ENCODE assay signal across 28 cellular contexts in the genomic region with DNA sequence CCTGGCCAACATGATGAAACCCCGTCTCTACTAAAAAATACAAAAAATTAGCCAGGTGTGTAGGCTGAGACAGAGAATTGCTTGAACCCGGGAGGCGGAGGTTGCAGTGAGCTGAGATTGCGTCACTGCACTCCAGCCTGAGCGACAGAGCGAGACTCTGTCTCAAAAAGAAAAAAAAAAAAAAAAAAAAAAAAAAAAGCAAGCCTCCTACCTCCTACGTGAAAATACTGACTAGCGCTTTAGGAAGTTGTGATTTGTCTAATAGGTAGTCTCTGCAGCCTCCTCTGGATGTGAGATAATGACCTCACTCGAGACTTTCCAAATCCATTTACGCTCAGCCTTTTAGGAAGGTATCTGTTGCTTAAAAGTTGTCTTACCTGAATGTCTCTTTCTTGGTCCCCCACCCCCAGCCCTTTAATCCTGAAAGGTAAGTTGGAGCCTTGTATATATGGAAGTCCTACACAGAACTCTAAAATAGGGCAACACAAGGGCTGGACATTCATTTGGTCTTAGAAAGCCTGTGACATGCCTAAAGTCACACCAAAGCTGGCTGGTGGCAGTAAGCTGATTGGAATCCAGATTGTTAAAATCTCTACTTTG. TPM values are rescaled to one million over a fixed set of nuclear protein-coding genes. Genes with fewer than 3 reads are reported as not detected.
DNase-seq lines count a peak whose midpoint lies in the region; ATAC-seq, FAIRE-seq and TF ChIP-seq lines count a peak whose summit lies in the region.
"Had no signal": no experiment of that assay in that cellular context is flagged by ENCODE, and none has a peak within 500 bp of the region (broad histone marks: within the 10 kb centered on the region; RNA-seq: fewer than 3 reads in every experiment).

No MANE protein-coding gene starts in this region.

- CTCF ChIA-PET in WTC11 (lab: Charles Lee): interaction anchor here (1.3 to 1.6 kb wide), 3 partner anchors 34 to 137 kb away, joined by 4 to 6 read pairs (median 4); no protein-coding TSS in a partner anchor

- H3K4me3 Mint-ChIP-seq in activated T-cell treated with anti-CD3 and anti-CD28 coated beads, Interleukin-2, amount 50 U/mL, for 24 hours: peak overlapping the region; percentile 68
- H3K4me3 Mint-ChIP-seq in stimulated activated memory B cell treated with anti-CD40 and anti-IgM and Interleukin-4, amounts not matched to agents 10 μg/mL and 1 μg/mL and 100 μg/mL, for 72 hours: no peak overlapping the region
- no peak overlapping the region for H3K4me3 Mint-ChIP-seq in WTC11
- H3K4me3 Mint-ChIP-seq: dendritic cell treated with granulocyte-macrophage colony-stimulating factor and Interleukin-4, amounts not matched to agents 40 ng/mL and 50 ng/mL, for 4 days had no signal

- no peaks in the 10 kb centered on the region for H3K9me3 Mint-ChIP-seq in activated T-cell treated with anti-CD3 and anti-CD28 coated beads, Interleukin-2, amount 50 U/mL, for 24 hours
- no peaks in the 10 kb centered on the region for H3K9me3 Mint-ChIP-seq in stimulated activated memory B cell treated with anti-CD40 and anti-IgM and Interleukin-4, amounts not matched to agents 10 μg/mL and 1 μg/mL and 100 μg/mL, for 72 hours
- H3K9me3 Mint-ChIP-seq in WTC11: no peaks in the 10 kb centered on the region
- H3K9me3 Mint-ChIP-seq: activated T-cell treated with anti-CD3 and anti-CD28 coated beads, Interleukin-2, amount 50 U/mL, for 72 hours; dendritic cell treated with granulocyte-macrophage colony-stimulating factor and Interleukin-4, amounts not matched to agents 40 ng/mL and 50 ng/mL, for 4 days had no signal

- peak; percentile 28 for ATAC-seq in stimulated activated memory B cell treated with anti-CD40 and anti-IgM and Interleukin-4, amounts not matched to agents 10 μg/mL and 1 μg/mL and 100 μg/mL, for 72 hours
- no peak for ATAC-seq in WTC11
- ATAC-seq: mucosa of descending colon, upper lobe of right lung had no signal

- DNase-seq in activated T-cell treated with anti-CD3 and anti-CD28 coated beads, Interleukin-2, amount 50 U/mL, for 24 hours: no peak
- no peak for DNase-seq in activated T-cell treated with anti-CD3 and anti-CD28 coated beads, Interleukin-2, amount 50 U/mL, for 1 hour
- DNase-seq in GM18507 (ENCODE audit: extremely low spot score, insufficient read length, low read depth): no peak
- DNase-seq in bronchial epithelial cell (ENCODE audit: low read depth): peak; percentile 21
- no peak for DNase-seq in activated gamma-delta T cell treated with Interleukin-2 at 50 U/mL for 16 hours
- DNase-seq in WTC11 (ENCODE audit: low spot score): no peak
- no peak for DNase-seq in SW 1271 (lab: John Stamatoyannopoulos, UW)
- DNase-seq: activated CD8-positive, alpha-beta memory T cell treated with anti-CD3 and anti-CD28 coated beads for 24 hours; activated T-cell treated with anti-CD3 and anti-CD28 coated beads, Interleukin-2, amount 50 U/mL, for 72 hours; aorta; BE2C; Caco-2; central memory CD4-positive, alpha-beta T cell; DND-41; islet precursor cell; mucosa of descending colon; NCI-H1092 treated with DMSO at 0.1 percent for 48 hours; NCI-H2029; NCI-H510A; psoas muscle; SHP77; upper lobe of right lung had no signal

- TF ChIP-seq CTCF in bronchial epithelial cell (IDR thresholded peaks at IDR 0.05; ENCODE audit: insufficient read depth, low read length, severe bottlenecking) (no peak), WTC11 (IDR thresholded peaks at IDR 0.05) (no peak)

- no peaks in the 10 kb centered on the region for H3K36me3 ChIP-seq in bronchial epithelial cell (ENCODE audit: control insufficient read depth, insufficient read depth, low read length)
- H3K36me3 ChIP-seq: BE2C, HAP-1, upper lobe of right lung had no signal

- POLR2A ChIA-PET in WTC11 (lab: Charles Lee): interaction anchor here (0.7 kb wide), 1 partner anchor 102 kb away, joined by 3 read pairs; no protein-coding TSS in a partner anchor

- H3K4me1 Mint-ChIP-seq in activated T-cell treated with anti-CD3 and anti-CD28 coated beads, Interleukin-2, amount 50 U/mL, for 24 hours (ENCODE audit: low read depth): peaks cover 13% of the 10 kb centered on the region
- peaks cover 24% of the 10 kb centered on the region for H3K4me1 Mint-ChIP-seq in stimulated activated memory B cell treated with anti-CD40 and anti-IgM and Interleukin-4, amounts not matched to agents 10 μg/mL and 1 μg/mL and 100 μg/mL, for 72 hours
- H3K4me1 Mint-ChIP-seq in WTC11: peaks cover 18% of the 10 kb centered on the region

- no peak overlapping the region for H3K4me3 ChIP-seq in bronchial epithelial cell (ENCODE audit: low read depth, low read length)
- H3K4me3 ChIP-seq: HAP-1, mucosa of descending colon, psoas muscle, upper lobe of right lung had no signal

- no peak overlapping the region for H3K27ac Mint-ChIP-seq in activated T-cell treated with anti-CD3 and anti-CD28 coated beads, Interleukin-2, amount 50 U/mL, for 24 hours
- H3K27ac Mint-ChIP-seq in stimulated activated memory B cell treated with anti-CD40 and anti-IgM and Interleukin-4, amounts not matched to agents 10 μg/mL and 1 μg/mL and 100 μg/mL, for 72 hours: no peak overlapping the region
- H3K27ac Mint-ChIP-seq in WTC11: no peak overlapping the region
- H3K27ac Mint-ChIP-seq: activated naive CD8-positive, alpha-beta T cell; activated T-cell treated with anti-CD3 and anti-CD28 coated beads, Interleukin-2, amount 50 U/mL, for 72 hours; dendritic cell treated with granulocyte-macrophage colony-stimulating factor and Interleukin-4, amounts not matched to agents 40 ng/mL and 50 ng/mL, for 4 days had no signal

- H3K27me3 ChIP-seq in bronchial epithelial cell (ENCODE audit: control insufficient read depth, insufficient read depth, low read length): peaks cover 25% of the 10 kb centered on the region

- H3K27me3 Mint-ChIP-seq in activated T-cell treated with anti-CD3 and anti-CD28 coated beads, Interleukin-2, amount 50 U/mL, for 24 hours: peaks cover 62% of the 10 kb centered on the region
- H3K27me3 Mint-ChIP-seq in stimulated activated memory B cell treated with anti-CD40 and anti-IgM and Interleukin-4, amounts not matched to agents 10 μg/mL and 1 μg/mL and 100 μg/mL, for 72 hours: peaks cover 76% of the 10 kb centered on the region
- H3K27me3 Mint-ChIP-seq in WTC11 (ENCODE audit: low read depth): peaks cover 63% of the 10 kb centered on the region

- peak; percentile 26 for FAIRE-seq in GM18507 (lab: Jason Lieb, UNC)
- FAIRE-seq in bronchial epithelial cell (lab: Jason Lieb, UNC): no peak
- FAIRE-seq: GM19239 had no signal

- H3K36me3 Mint-ChIP-seq in activated T-cell treated with anti-CD3 and anti-CD28 coated beads, Interleukin-2, amount 50 U/mL, for 24 hours (ENCODE audit: low read depth): no peaks in the 10 kb centered on the region
- H3K36me3 Mint-ChIP-seq in stimulated activated memory B cell treated with anti-CD40 and anti-IgM and Interleukin-4, amounts not matched to agents 10 μg/mL and 1 μg/mL and 100 μg/mL, for 72 hours: no peaks in the 10 kb centered on the region
- no peaks in the 10 kb centered on the region for H3K36me3 Mint-ChIP-seq in WTC11
- H3K36me3 Mint-ChIP-seq: activated naive CD8-positive, alpha-beta T cell had no signal

TF ChIP-seq in WTC11, 78 proteins besides CTCF, POLR2A, EP300 and RAD21 (continues in another document):
- TF ChIP-seq NFE2L1 (CRISPR knock-in tag; IDR thresholded peaks at IDR 0.05) (no peak), TCF7 (CRISPR knock-in tag; IDR thresholded peaks at IDR 0.05; ENCODE audit: low read depth) (no peak), FOXK1 (CRISPR knock-in tag; IDR thresholded peaks at IDR 0.05) (no peak), JUN (CRISPR knock-in tag; IDR thresholded peaks at IDR 0.05) (no peak), NR1H2 (CRISPR knock-in tag; IDR thresholded peaks at IDR 0.05) (no peak), CREB1 (CRISPR knock-in tag; IDR thresholded peaks at IDR 0.05) (no peak), OVOL2 (CRISPR knock-in tag; IDR thresholded peaks at IDR 0.05; ENCODE audit: borderline replicate concordance) (no peak)
- TF ChIP-seq, protein P1, sequence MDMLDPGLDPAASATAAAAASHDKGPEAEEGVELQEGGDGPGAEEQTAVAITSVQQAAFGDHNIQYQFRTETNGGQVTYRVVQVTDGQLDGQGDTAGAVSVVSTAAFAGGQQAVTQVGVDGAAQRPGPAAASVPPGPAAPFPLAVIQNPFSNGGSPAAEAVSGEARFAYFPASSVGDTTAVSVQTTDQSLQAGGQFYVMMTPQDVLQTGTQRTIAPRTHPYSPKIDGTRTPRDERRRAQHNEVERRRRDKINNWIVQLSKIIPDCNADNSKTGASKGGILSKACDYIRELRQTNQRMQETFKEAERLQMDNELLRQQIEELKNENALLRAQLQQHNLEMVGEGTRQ (CRISPR knock-in tag; IDR thresholded peaks at IDR 0.05): no peak
- TF ChIP-seq, protein P2, sequence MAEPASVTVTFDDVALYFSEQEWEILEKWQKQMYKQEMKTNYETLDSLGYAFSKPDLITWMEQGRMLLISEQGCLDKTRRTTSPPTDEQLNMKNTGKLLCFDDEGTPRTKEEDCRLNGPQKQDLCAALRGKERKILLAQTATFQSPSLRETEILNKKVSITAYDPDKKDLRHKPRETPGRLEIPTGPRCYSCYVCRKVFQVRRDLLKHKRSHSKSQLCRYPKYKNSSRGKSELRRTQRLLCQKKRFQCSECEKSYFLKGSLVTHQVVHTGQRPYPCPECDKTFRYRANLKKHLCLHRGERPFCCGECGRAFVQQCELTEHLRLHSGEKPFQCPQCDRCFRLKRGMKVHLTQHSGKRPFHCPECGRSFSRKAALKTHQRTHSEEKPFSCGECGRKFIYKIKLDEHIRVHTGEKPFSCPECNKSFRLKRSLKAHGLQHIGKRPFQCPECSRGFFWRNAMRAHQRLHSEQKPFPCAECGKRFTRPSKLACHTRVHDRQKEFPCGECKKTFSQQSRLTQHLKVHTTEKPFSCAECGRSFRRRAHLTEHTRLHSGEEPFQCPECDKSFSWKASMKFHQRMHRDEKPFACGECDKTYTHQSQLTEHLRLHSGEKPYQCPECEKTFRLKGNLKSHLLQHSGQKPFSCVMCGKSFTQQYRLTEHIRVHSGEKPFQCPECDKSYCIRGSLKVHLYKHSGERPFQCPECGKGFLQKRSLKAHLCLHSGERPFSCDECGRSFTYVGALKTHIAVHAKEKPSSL (CRISPR knock-in tag; conservative IDR thresholded peaks at IDR 0.05): no peak
- TF ChIP-seq, protein P3, sequence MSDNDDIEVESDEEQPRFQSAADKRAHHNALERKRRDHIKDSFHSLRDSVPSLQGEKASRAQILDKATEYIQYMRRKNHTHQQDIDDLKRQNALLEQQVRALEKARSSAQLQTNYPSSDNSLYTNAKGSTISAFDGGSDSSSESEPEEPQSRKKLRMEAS (CRISPR knock-in tag; IDR thresholded peaks at IDR 0.05): no peak

RNA-seq across cellular contexts. Expression of a gene that starts 5.5 kb away (rescaled TPM):
- under 0.01 TPM in 2 replicates for total RNA-seq in bronchial epithelial cell
- 19.5 to 25.3 TPM (median 24.0 TPM) in 3 replicates for total RNA-seq in WTC11 (2021)

RNA-seq across cellular contexts. Expression of a gene that starts 23.8 kb away (rescaled TPM):
- total RNA-seq in bronchial epithelial cell: 0.26 and 0.77 TPM in 2 replicates
- total RNA-seq in WTC11 (2021): not detected in 3 replicates
- total RNA-seq: A673 had no signal

RNA-seq across cellular contexts. Expression of a gene that starts 27.8 kb away (rescaled TPM):
- total RNA-seq in bronchial epithelial cell: 1.3 and 3.5 TPM in 2 replicates
- total RNA-seq in WTC11 (2021): 40.3 to 43.7 TPM (median 41.7 TPM) in 3 replicates

RNA-seq across cellular contexts. Expression of a gene that starts 48.2 kb away (rescaled TPM):
- total RNA-seq in bronchial epithelial cell (under 0.01 TPM in 2 replicates), WTC11 (2021) (2.8 to 3.6 TPM (median 2.8 TPM) in 3 replicates)

Comparison
In these comparisons a context has a peak if more than half of its experiments do, and no peak if none do; other contexts are left out.
1. RNA of a gene that starts 5.5 kb away (total RNA-seq): 19.5 to 25.3 TPM in WTC11; under 0.01 TPM in bronchial epithelial cell; every median in the first group is over 10 times any median in the second.